8 cellular contexts compared by ENCODE assay signal in the genomic region with DNA sequence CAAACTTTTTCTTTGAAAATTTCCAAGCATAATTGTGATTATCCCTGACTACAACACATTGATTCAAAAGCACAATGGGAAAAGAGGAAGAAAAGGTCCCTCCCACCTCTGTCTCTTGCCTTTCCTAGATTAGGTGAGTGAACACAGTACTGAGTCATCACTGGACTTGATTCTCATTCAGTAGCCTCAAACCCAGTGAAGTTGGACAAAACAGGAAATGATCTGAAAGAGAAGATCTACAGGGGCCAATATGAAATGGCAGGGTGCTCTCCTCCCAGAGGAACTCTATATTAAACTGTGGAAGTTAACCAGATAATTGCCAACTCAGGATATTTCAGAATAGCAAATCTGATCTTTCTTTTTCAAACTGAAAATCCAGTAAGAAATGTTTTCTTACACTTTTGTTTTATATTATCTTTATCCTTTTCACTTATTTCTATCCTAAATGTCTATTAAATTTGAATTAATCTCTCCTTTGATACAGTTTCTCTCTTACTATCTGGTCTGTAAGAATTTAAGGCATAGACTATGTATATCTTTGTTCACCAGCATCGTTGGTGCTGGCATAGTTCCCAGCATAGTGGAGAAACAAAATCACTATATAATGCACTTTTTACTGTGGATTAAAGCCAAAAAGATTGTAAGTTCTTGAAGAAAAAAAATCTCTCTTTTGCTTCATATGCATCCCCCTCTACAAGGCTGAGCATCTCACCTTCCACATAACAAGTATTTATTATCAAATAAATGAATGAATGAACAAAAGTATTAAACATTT. TPM values are rescaled to one million over a fixed set of nuclear protein-coding genes. Genes with fewer than 3 reads are reported as not detected.
DNase-seq lines count a peak whose midpoint lies in the region; ATAC-seq and FAIRE-seq lines count a peak whose summit lies in the region.

No MANE protein-coding gene starts in this region.

- H3K4me3 Mint-ChIP-seq in effector memory CD8-positive, alpha-beta T cell: peak overlapping the region; percentile 5 to 50

- intact Hi-C loops in left colon (cut with DNase I, micrococcal nuclease): no loop called here

- ATAC-seq in GM18499 (IDR thresholded peaks at IDR 0.05; ENCODE audit: insufficient read depth, unreplicated experiment): peak; percentile 44
- ATAC-seq in GM21723 (IDR thresholded peaks at IDR 0.05; ENCODE audit: unreplicated experiment): peak; percentile 58
- no peak for ATAC-seq in effector memory CD8-positive, alpha-beta T cell (replicated peaks)
- no peak for ATAC-seq in left colon

- FAIRE-seq in small intestine (lab: Jason Lieb, UNC): no peak

- H3K4me1 ChIP-seq in small intestine (ENCODE audit: control insufficient read depth in 2 of 2, insufficient read depth in 1 of 2, low read depth in 1 of 2, low read length in 1 of 2): no peaks in the 10 kb centered on the region

- 8 to 16% (median 10%) methylated on average over 1 of the region's 1 CpG for WGBS in small intestine, 3 donors

- H3K36me3 Mint-ChIP-seq in effector memory CD8-positive, alpha-beta T cell (ENCODE audit: insufficient read depth): peaks cover 7% of the 10 kb centered on the region

- no peak overlapping the region for H3K4me3 ChIP-seq in small intestine (ENCODE audit: low read depth in 1 of 2, low read length in 2 of 2)

- H3K27me3 Mint-ChIP-seq in effector memory CD8-positive, alpha-beta T cell: no peaks in the 10 kb centered on the region

- H3K9me3 ChIP-seq in small intestine (ENCODE audit: control insufficient read depth, low read depth): no peaks in the 10 kb centered on the region

- no peak overlapping the region for H3K27ac ChIP-seq in small intestine (ENCODE audit: low read depth in 1 of 2, low read length in 1 of 2)

- peak overlapping the region; percentile 57 to 78 for H3K27ac Mint-ChIP-seq in effector memory CD8-positive, alpha-beta T cell

- H3K9me3 Mint-ChIP-seq in effector memory CD8-positive, alpha-beta T cell: no peaks in the 10 kb centered on the region

- DNase-seq in Kasumi-1 (lab: John Stamatoyannopoulos, UW) (peak; percentile 62 to 66), small intestine (no peak), left colon (no peak), LoVo (ENCODE audit: low spot score) (no peak), SHP77 (lab: John Stamatoyannopoulos, UW) (no peak)
- no peak for DNase-seq in effector memory CD8-positive, alpha-beta T cell

- H3K36me3 ChIP-seq in small intestine (ENCODE audit: control insufficient read depth in 2 of 2, insufficient read depth in 2 of 2, low read length in 2 of 2): no peaks in the 10 kb centered on the region

- no peaks in the 10 kb centered on the region for H3K27me3 ChIP-seq in small intestine (ENCODE audit: control insufficient read depth in 2 of 2, insufficient read depth in 2 of 2, low read length in 2 of 2)

- peaks cover 79 to 91% of the 10 kb centered on the region in 2 donors for H3K4me1 Mint-ChIP-seq in effector memory CD8-positive, alpha-beta T cell (ENCODE audit: low read depth in 2 of 2)

RNA-seq across cellular contexts. Expression of a gene that starts 41.4 kb away (rescaled TPM):
- 1 to 10 TPM; 1.8 to 5.9 (median 3.0) TPM for polyA plus RNA-seq in small intestine
- total RNA-seq in left colon: 10 to 100 TPM in 1 of 2 donors, 1 to 10 TPM in 1; 5.6 to 11.2 TPM

Comparison
In these comparisons a context has a peak if more than half of its experiments do, and no peak if none do; other contexts are left out.
1. ATAC-seq: peak in GM18499 (single experiment) and GM21723 (single experiment); none in effector memory CD8-positive, alpha-beta T cell (single experiment) and left colon (single experiment).
2. DNase-seq: peak in Kasumi-1 (2 of 2); none in effector memory CD8-positive, alpha-beta T cell (0 of 3), small intestine (single experiment), left colon (0 of 2), LoVo (single experiment) and SHP77 (0 of 2).